ENCODE assay signal across 31 cellular contexts in the genomic region with DNA sequence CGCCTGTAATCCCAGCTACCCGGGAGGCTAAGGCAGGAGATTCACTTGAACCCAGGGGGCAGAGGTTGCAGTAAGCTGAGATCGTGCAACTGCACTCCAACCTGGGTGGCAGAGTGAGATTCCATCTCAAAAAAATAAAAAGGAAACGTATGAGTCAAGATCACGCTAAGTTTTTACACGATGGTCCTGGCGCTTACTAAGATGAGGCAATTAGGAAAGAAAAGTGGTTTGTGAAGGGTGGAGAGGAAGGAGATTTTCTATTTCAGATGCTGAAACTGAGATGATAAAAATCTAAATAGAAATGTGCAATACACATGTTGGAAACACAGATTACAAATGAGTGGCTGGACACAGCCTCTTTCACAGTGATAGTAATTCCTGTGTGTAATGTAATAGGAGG.
A peak's percentile ranks its signal among the peaks of the same experiment; 100 is the strongest.
DNase-seq lines count a peak whose midpoint lies in the region; ATAC-seq lines count a peak whose summit lies in the region.
"Had no signal": no experiment of that assay in that cellular context is flagged by ENCODE, and none has a peak within 500 bp of the region (broad histone marks: within the 10 kb centered on the region; RNA-seq: fewer than 3 reads in every experiment).

No MANE protein-coding gene starts in this region.

- peaks cover 88% of the 10 kb centered on the region for H3K36me3 Mint-ChIP-seq in activated T-cell treated with anti-CD3 and anti-CD28 coated beads, Interleukin-2, amount 50 U/mL, for 24 hours (ENCODE audit: low read depth)
- H3K36me3 Mint-ChIP-seq in activated naive CD8-positive, alpha-beta T cell, result peaks cover 13% of the 10 kb centered on the region
- H3K36me3 Mint-ChIP-seq in stimulated activated effector memory CD8-positive, alpha-beta T cell treated with anti-CD3 and anti-CD28 coated beads, Interleukin-12 subunit alpha, Interleukin-12 subunit beta, amount 100 ng/mL, for 72 hours, result peaks cover 100% of the 10 kb centered on the region

- peaks cover 16% of the 10 kb centered on the region for H3K4me1 Mint-ChIP-seq in activated T-cell treated with anti-CD3 and anti-CD28 coated beads, Interleukin-2, amount 50 U/mL, for 24 hours (ENCODE audit: low read depth)
- peaks cover 14% of the 10 kb centered on the region for H3K4me1 Mint-ChIP-seq in activated naive CD8-positive, alpha-beta T cell (ENCODE audit: low read depth)
- peaks cover 11% of the 10 kb centered on the region for H3K4me1 Mint-ChIP-seq in stimulated activated effector memory CD8-positive, alpha-beta T cell treated with anti-CD3 and anti-CD28 coated beads, Interleukin-12 subunit alpha, Interleukin-12 subunit beta, amount 100 ng/mL, for 72 hours
- H3K4me1 Mint-ChIP-seq: neural progenitor cell had no signal

- DNase-seq in activated T-cell treated with anti-CD3 and anti-CD28 coated beads, Interleukin-2, amount 50 U/mL, for 24 hours, result no peak
- DNase-seq in activated T-cell treated with anti-CD3 and anti-CD28 coated beads for 4 hours (no peak), GM04504 (ENCODE audit: low read depth) (peak; percentile 25), SIG-M5 (lab: John Stamatoyannopoulos, UW) (no peak), NCI-H526 (lab: John Stamatoyannopoulos, UW) (no peak)
- DNase-seq in stimulated activated effector memory CD8-positive, alpha-beta T cell treated with anti-CD3 and anti-CD28 coated beads, Interleukin-12 subunit alpha, Interleukin-12 subunit beta, amount 100 ng/mL, for 72 hours (ENCODE audit: low spot score in 2 of 2), result no peak
- DNase-seq: ACHN; activated CD4-positive, alpha-beta T cell treated with anti-CD3 and anti-CD28 coated beads, Interleukin-2, amount 10 ng/mL, durations not matched to agents 7 days and 5 days; activated CD8-positive, alpha-beta memory T cell treated with anti-CD3 and anti-CD28 coated beads, Interleukin-2, amount 50 U/mL, for 4 hours; activated effector memory CD4-positive, alpha-beta T cell treated with Interleukin-2 at 50 U/mL for 16 hours; adrenal gland; central memory CD4-positive, alpha-beta T cell; DMS 273 treated with DMSO at 0.1 percent for 48 hours; EL; heart left ventricle; islet precursor cell; left lung; MM.1S; NCI-H1436; NCI-H2081 treated with DMSO at 0.1 percent for 48 hours; NCI-H345; NCI-H82; stimulated activated naive CD4-positive, alpha-beta T cell treated with Interleukin-2 at 50 U/mL for 16 hours; SW 1271; T-helper 9 cell; uterus had no signal

- H3K27ac Mint-ChIP-seq in activated T-cell treated with anti-CD3 and anti-CD28 coated beads, Interleukin-2, amount 50 U/mL, for 24 hours, result peak overlapping the region; percentile 86
- peak overlapping the region; percentile 79 for H3K27ac Mint-ChIP-seq in activated naive CD8-positive, alpha-beta T cell
- peak overlapping the region; percentile 69 for H3K27ac Mint-ChIP-seq in stimulated activated effector memory CD8-positive, alpha-beta T cell treated with anti-CD3 and anti-CD28 coated beads, Interleukin-12 subunit alpha, Interleukin-12 subunit beta, amount 100 ng/mL, for 72 hours
- H3K27ac Mint-ChIP-seq: activated CD4-positive, alpha-beta T cell treated with anti-CD3 and anti-CD28 coated beads, Interleukin-2, amount 10 ng/mL, durations not matched to agents 7 days and 5 days; dendritic cell treated with granulocyte-macrophage colony-stimulating factor and Interleukin-4, amounts not matched to agents 40 ng/mL and 50 ng/mL, for 4 days; memory B cell; neural progenitor cell had no signal

- no peak overlapping the region for H3K4me3 Mint-ChIP-seq in activated T-cell treated with anti-CD3 and anti-CD28 coated beads, Interleukin-2, amount 50 U/mL, for 24 hours
- no peak overlapping the region for H3K4me3 Mint-ChIP-seq in activated naive CD8-positive, alpha-beta T cell
- no peak overlapping the region for H3K4me3 Mint-ChIP-seq in stimulated activated effector memory CD8-positive, alpha-beta T cell treated with anti-CD3 and anti-CD28 coated beads, Interleukin-12 subunit alpha, Interleukin-12 subunit beta, amount 100 ng/mL, for 72 hours
- H3K4me3 Mint-ChIP-seq: activated CD4-positive, alpha-beta T cell treated with anti-CD3 and anti-CD28 coated beads, Interleukin-2, amount 10 ng/mL, durations not matched to agents 7 days and 5 days; dendritic cell treated with granulocyte-macrophage colony-stimulating factor and Interleukin-4, amounts not matched to agents 40 ng/mL and 50 ng/mL, for 4 days; memory B cell; neural progenitor cell had no signal

- H3K9me3 Mint-ChIP-seq in activated T-cell treated with anti-CD3 and anti-CD28 coated beads, Interleukin-2, amount 50 U/mL, for 24 hours, result no peaks in the 10 kb centered on the region
- H3K9me3 Mint-ChIP-seq in activated naive CD8-positive, alpha-beta T cell (ENCODE audit: low read depth), result no peaks in the 10 kb centered on the region
- no peaks in the 10 kb centered on the region for H3K9me3 Mint-ChIP-seq in stimulated activated effector memory CD8-positive, alpha-beta T cell treated with anti-CD3 and anti-CD28 coated beads, Interleukin-12 subunit alpha, Interleukin-12 subunit beta, amount 100 ng/mL, for 72 hours
- H3K9me3 Mint-ChIP-seq: activated CD4-positive, alpha-beta T cell treated with anti-CD3 and anti-CD28 coated beads, Interleukin-2, amount 10 ng/mL, durations not matched to agents 7 days and 5 days; dendritic cell treated with granulocyte-macrophage colony-stimulating factor and Interleukin-4, amounts not matched to agents 40 ng/mL and 50 ng/mL, for 4 days; memory B cell; neural progenitor cell had no signal

- H3K27me3 Mint-ChIP-seq in activated T-cell treated with anti-CD3 and anti-CD28 coated beads, Interleukin-2, amount 50 U/mL, for 24 hours, result no peaks in the 10 kb centered on the region
- H3K27me3 Mint-ChIP-seq in activated naive CD8-positive, alpha-beta T cell, result no peaks in the 10 kb centered on the region
- H3K27me3 Mint-ChIP-seq: activated CD4-positive, alpha-beta T cell treated with anti-CD3 and anti-CD28 coated beads, Interleukin-2, amount 10 ng/mL, durations not matched to agents 7 days and 5 days; dendritic cell treated with granulocyte-macrophage colony-stimulating factor and Interleukin-4, amounts not matched to agents 40 ng/mL and 50 ng/mL, for 4 days; memory B cell had no signal

- peak; percentile 44 for ATAC-seq in stimulated activated effector memory CD8-positive, alpha-beta T cell treated with anti-CD3 and anti-CD28 coated beads, Interleukin-12 subunit alpha, Interleukin-12 subunit beta, amount 100 ng/mL, for 72 hours
- ATAC-seq: GM12878, heart left ventricle, left lung had no signal
